9 cellular contexts compared by ENCODE assay signal in genomic region chr5:150153957-150154617, GRCh38. TPM values are rescaled to one million over a fixed set of nuclear protein-coding genes. Genes with fewer than 3 reads are reported as not detected.
A peak's percentile ranks its signal among the peaks of the same experiment; 100 is the strongest.
DNase-seq lines count a peak whose midpoint lies in the region; ATAC-seq and TF ChIP-seq lines count a peak whose summit lies in the region.
"Had no signal": no experiment of that assay in that cellular context is flagged by ENCODE, and none has a peak within 500 bp of the region (broad histone marks: within the 10 kb centered on the region; RNA-seq: fewer than 3 reads in every experiment).

No MANE protein-coding gene starts in this region.

- no peak overlapping the region for H3K27ac ChIP-seq in WERI-Rb-1
- H3K27ac ChIP-seq: KMS-11 had no signal

- H3K36me3 ChIP-seq in WERI-Rb-1: no peaks in the 10 kb centered on the region

- no peaks in the 10 kb centered on the region for H3K9me3 ChIP-seq in WERI-Rb-1 (ENCODE audit: severe bottlenecking)

- no peaks in the 10 kb centered on the region for H3K27me3 ChIP-seq in WERI-Rb-1 (ENCODE audit: insufficient read depth, low read depth, severe bottlenecking)

- DNase-seq in RPMI8226: peak; percentile 45
- peak; percentile 78 for DNase-seq in fibroblast of the aortic adventitia (ENCODE audit: low read depth)
- DNase-seq in sciatic nerve (ENCODE audit: low spot score): no peak
- no peak for DNase-seq in WERI-Rb-1
- no peak for DNase-seq in activated CD4-positive, alpha-beta T cell treated with anti-CD3 and anti-CD28 coated beads, Interleukin-2, amount 50 U/mL, for 1 hour

- no peak overlapping the region for H3K4me3 ChIP-seq in GM12875 (ENCODE audit: low read depth, low read length)
- H3K4me3 ChIP-seq in fibroblast of the aortic adventitia (ENCODE audit: low read depth, low read length): peak overlapping the region; percentile 99
- no peak overlapping the region for H3K4me3 ChIP-seq in WERI-Rb-1 (ENCODE audit: low read depth, low read length)

- TF ChIP-seq CTCF in GM12875 (IDR thresholded peaks at IDR 0.05; ENCODE audit: borderline replicate concordance, insufficient read depth, low read depth, low read length) (0 out of 2 replicates have a peak, but pooled peaks have one; percentile 7), fibroblast of the aortic adventitia (IDR thresholded peaks at IDR 0.05; ENCODE audit: insufficient read depth, low read length) (peak; percentile 48), WERI-Rb-1 (IDR thresholded peaks at IDR 0.05; ENCODE audit: low read depth, low read length) (no peak)

- intact Hi-C loops in sciatic nerve (cut with DNase I): no loop called here

- ATAC-seq in sciatic nerve: peak; percentile 35
- ATAC-seq in HG03196 (IDR thresholded peaks at IDR 0.05; ENCODE audit: unreplicated experiment): no peak
- no peak for ATAC-seq in HG03378 (IDR thresholded peaks at IDR 0.05; ENCODE audit: unreplicated experiment)

RNA-seq across cellular contexts. Expression of gene PDGFRB, which starts 1.6 kb away (rescaled TPM):
- 111 and 180 TPM in 2 replicates for total RNA-seq in fibroblast of the aortic adventitia (ENCODE audit: low replicate concordance)
- total RNA-seq in sciatic nerve: 215 TPM

RNA-seq across cellular contexts. Expression of gene CDX1, which starts 12.5 kb away (rescaled TPM):
- total RNA-seq in fibroblast of the aortic adventitia (ENCODE audit: low replicate concordance) (0.18 and 0.65 TPM in 2 replicates), sciatic nerve (not detected)

RNA-seq across cellular contexts. Expression of gene SLC6A7, which starts 35.8 kb away (rescaled TPM):
- total RNA-seq in fibroblast of the aortic adventitia (ENCODE audit: low replicate concordance) (not detected in 2 replicates), sciatic nerve (not detected)

Comparison
In these comparisons a context has a peak if more than half of its experiments do, and no peak if none do; other contexts are left out.
1. DNase-seq: peak in RPMI8226 (single experiment) and fibroblast of the aortic adventitia (single experiment); none in sciatic nerve (single experiment), WERI-Rb-1 (single experiment) and activated CD4-positive, alpha-beta T cell treated with anti-CD3 and anti-CD28 coated beads, Interleukin-2, amount 50 U/mL, for 1 hour (single experiment).